In genomic region chr9:4740623-4741364, GRCh38 we compare ENCODE assay signal across 8 cellular contexts. TPM values are rescaled to one million over a fixed set of nuclear protein-coding genes. Genes with fewer than 3 reads are reported as not detected.
A peak's percentile ranks its signal among the peaks of the same experiment; 100 is the strongest.
DNase-seq lines count a peak whose midpoint lies in the region; ATAC-seq and TF ChIP-seq lines count a peak whose summit lies in the region.

AK3 (minus strand) TSS chr9:4741202; CDS start chr9:4741087, 115 bp downstream.

- no peaks in the 10 kb centered on the region for H3K27me3 ChIP-seq in BJ (ENCODE audit: control insufficient read depth, insufficient read depth, low read length)
- no peaks in the 10 kb centered on the region for H3K27me3 ChIP-seq in liver (ENCODE audit: control insufficient read depth in 4 of 4, insufficient read depth in 4 of 4, low read length in 3 of 4)

- TF ChIP-seq RAD21 in liver (IDR thresholded peaks at IDR 0.05): no peak

- CTCF ChIA-PET in BJ (lab: Yijun Ruan, JAX): interaction anchor here (1.0 to 1.6 kb wide), 8 partner anchors 9 to 710 kb away, joined by 3 to 7 read pairs (median 4); partner anchors contain the start of gene CD274

- ATAC-seq in GM19043 (IDR thresholded peaks at IDR 0.05; ENCODE audit: low read depth, unreplicated experiment) (peak; percentile 88), HG03342 (IDR thresholded peaks at IDR 0.05; ENCODE audit: unreplicated experiment) (peak; percentile 85)

- under 1% methylated on average over 84 of the region's 84 CpGs for WGBS in liver

- POLR2A ChIA-PET in BJ (lab: Charles Lee): interaction anchor here (0.5 kb wide), 1 partner anchor 235 kb away, joined by 4 read pairs; no protein-coding TSS in a partner anchor

- no peaks in the 10 kb centered on the region for H3K36me3 ChIP-seq in BJ (ENCODE audit: control insufficient read depth, insufficient read depth, low read length)
- no peaks in the 10 kb centered on the region for H3K36me3 ChIP-seq in liver (ENCODE audit: control insufficient read depth in 4 of 4, insufficient read depth in 3 of 4, low read depth in 1 of 4, low read length in 3 of 4)

- H3K4me3 ChIP-seq in BJ (ENCODE audit: low read depth, low read length) (peak within 1 kb of the TSS; percentile 70), liver (ENCODE audit: low read depth in 1 of 3, low read length in 3 of 3) (peak within 1 kb of the TSS; percentile 50 to 94 (median 93))

- H3K27ac ChIP-seq in liver (ENCODE audit: low read depth in 1 of 2, low read length in 2 of 2): peak within 1 kb of the TSS; percentile 97 to 100

- peaks cover 0 to 8% (median 3%) of the 10 kb centered on the region in 4 donors for H3K4me1 ChIP-seq in liver (ENCODE audit: control insufficient read depth in 4 of 4, insufficient read depth in 4 of 4, low read length in 3 of 4)

- DNase-seq in BJ (ENCODE audit: low read depth) (peak; percentile 20), NCI-H526 (lab: John Stamatoyannopoulos, UW) (peak; percentile 54 to 94), dermis blood vessel endothelial cell (peak; percentile 87)
- peak; percentile 57 to 67 for DNase-seq in activated CD4-positive, alpha-beta T cell treated with anti-CD3 and anti-CD28 coated beads, Interleukin-2, amount 50 U/mL, for 4 hours
- DNase-seq in stimulated activated CD4-positive, alpha-beta T cell treated with anti-CD3 and anti-CD28 coated beads, Interleukin-4, amount 100 ng/mL, for 24 hours: peak; percentile 80

- no peaks in the 10 kb centered on the region for H3K9me3 ChIP-seq in liver (ENCODE audit: control insufficient read depth in 4 of 4, low read length in 3 of 4)

- H3K9ac ChIP-seq in liver (ENCODE audit: low read depth in 1 of 2, low read length in 2 of 2): peak within 1 kb of the TSS; percentile 80 to 96

- TF ChIP-seq CTCF in BJ (IDR thresholded peaks at IDR 0.05; ENCODE audit: insufficient read depth, low read depth, low read length): peak; percentile 23
- peak; percentile 2 for TF ChIP-seq CTCF in liver (IDR thresholded peaks at IDR 0.05; ENCODE audit: low read depth, low read length, missing input control)

TF ChIP-seq in liver, 16 proteins besides CTCF, POLR2A, EP300 and RAD21:
- TF ChIP-seq JUND (IDR thresholded peaks at IDR 0.05) (no peak), ATF3 (IDR thresholded peaks at IDR 0.05) (no peak), RXRA (IDR thresholded peaks at IDR 0.05) (peak in 1 of 2 donors; percentile 72), REST (IDR thresholded peaks at IDR 0.05) (peak; percentile 55), HNF4A (conservative IDR thresholded peaks at IDR 0.05) (peak; percentile 73 to 79), HNF4G (IDR thresholded peaks at IDR 0.05) (peak; percentile 62), TAF1 (conservative IDR thresholded peaks at IDR 0.05) (peak; percentile 64), SP1 (IDR thresholded peaks at IDR 0.05) (peak; percentile 31)
TF ChIP-seq in liver: peak in this region for 6.

RNA-seq across cellular contexts. Expression of gene AK3, which starts in this region (rescaled TPM):
- polyA plus RNA-seq in BJ (2011; rRNA removed) (30.1 and 46.1 TPM in 2 replicates), liver (100 to 1,000 TPM in 1 of 2 donors, 10 to 100 TPM in 1; 70.6 to 181 TPM)
- 12.8 and 16.6 TPM in 2 replicates for polyA minus RNA-seq in BJ (2011; rRNA and poly(A)+ RNA removed)
- total RNA-seq in dermis blood vessel endothelial cell (65.0 and 82.0 TPM in 2 replicates), liver (100 to 1,000 TPM in 1 of 2 donors, 10 to 100 TPM in 1; 86.6 to 115 TPM)

Comparison
In these comparisons a context has a peak if more than half of its experiments do, and no peak if none do; other contexts are left out.
1. Peak in every context shown above with its lines: DNase-seq, ATAC-seq, H3K4me3 ChIP-seq and H3K27ac ChIP-seq.
2. DNase-seq: peak in every context shown above with its lines; median percentile 87 in dermis blood vessel endothelial cell; 80 in stimulated activated CD4-positive, alpha-beta T cell treated with anti-CD3 and anti-CD28 coated beads, Interleukin-4, amount 100 ng/mL, for 24 hours; 74 in NCI-H526; 62 in activated CD4-positive, alpha-beta T cell treated with anti-CD3 and anti-CD28 coated beads, Interleukin-2, amount 50 U/mL, for 4 hours; 20 in BJ.